Comparison of ENCODE assay signal across 19 cellular contexts in genomic region chr11:126173257-126173656, GRCh38. TPM values are rescaled to one million over a fixed set of nuclear protein-coding genes. Genes with fewer than 3 reads are reported as not detected.
DNase-seq lines count a peak whose midpoint lies in the region; ATAC-seq and TF ChIP-seq lines count a peak whose summit lies in the region.
"Had no signal": no experiment of that assay in that cellular context is flagged by ENCODE, and none has a peak within 500 bp of the region (broad histone marks: within the 10 kb centered on the region; RNA-seq: fewer than 3 reads in every experiment).

No MANE protein-coding gene starts in this region.

- CTCF ChIA-PET in activated CD8-positive, alpha-beta T cell treated with anti-CD3 and anti-CD28 coated beads for 36 hours (lab: Charles Lee): no interaction called here
- CTCF ChIA-PET in activated CD8-positive, alpha-beta T cell treated with anti-CD3 and anti-CD28 coated beads, Interleukin-2, amount 10 ng/mL, durations not matched to agents 7 days and 5 days (lab: Charles Lee): no interaction called here

- H3K27me3 Mint-ChIP-seq in activated CD8-positive, alpha-beta T cell treated with anti-CD3 and anti-CD28 coated beads for 36 hours: peaks cover 2% of the 10 kb centered on the region
- H3K27me3 Mint-ChIP-seq in activated CD8-positive, alpha-beta T cell treated with anti-CD3 and anti-CD28 coated beads, Interleukin-2, amount 10 ng/mL, durations not matched to agents 7 days and 5 days (ENCODE audit: low read depth): peaks cover 5% of the 10 kb centered on the region

- TF ChIP-seq CTCF in activated CD8-positive, alpha-beta T cell treated with anti-CD3 and anti-CD28 coated beads for 36 hours (IDR thresholded peaks at IDR 0.05): no peak

- no peak for ATAC-seq in activated CD8-positive, alpha-beta T cell treated with anti-CD3 and anti-CD28 coated beads for 36 hours
- ATAC-seq in activated CD8-positive, alpha-beta T cell treated with anti-CD3 and anti-CD28 coated beads, Interleukin-2, amount 10 ng/mL, durations not matched to agents 7 days and 5 days: no peak
- ATAC-seq: PC-3 had no signal

- no peak overlapping the region for H3K4me3 Mint-ChIP-seq in activated CD8-positive, alpha-beta T cell treated with anti-CD3 and anti-CD28 coated beads for 36 hours
- no peak overlapping the region for H3K4me3 Mint-ChIP-seq in activated CD8-positive, alpha-beta T cell treated with anti-CD3 and anti-CD28 coated beads, Interleukin-2, amount 10 ng/mL, durations not matched to agents 7 days and 5 days
- H3K4me3 Mint-ChIP-seq: CD4-positive, CD25-positive, alpha-beta regulatory T cell; T-helper 1 cell treated with Interleukin-12 subunit alpha and Interleukin-12 subunit beta and Interleukin-4 antibody, amounts not matched to agents 30 μg/mL and 1 μg/mL, for 36 hours had no signal

- intact Hi-C loops in activated CD8-positive, alpha-beta T cell treated with anti-CD3 and anti-CD28 coated beads for 36 hours (cut with micrococcal nuclease): no loop called here

- POLR2A ChIA-PET in activated CD8-positive, alpha-beta T cell treated with anti-CD3 and anti-CD28 coated beads for 36 hours (lab: Charles Lee): no interaction called here
- POLR2A ChIA-PET in activated CD8-positive, alpha-beta T cell treated with anti-CD3 and anti-CD28 coated beads, Interleukin-2, amount 10 ng/mL, durations not matched to agents 7 days and 5 days (lab: Charles Lee): no interaction called here

- no peaks in the 10 kb centered on the region for H3K36me3 Mint-ChIP-seq in activated CD8-positive, alpha-beta T cell treated with anti-CD3 and anti-CD28 coated beads for 36 hours (ENCODE audit: low read depth)
- H3K36me3 Mint-ChIP-seq in activated CD8-positive, alpha-beta T cell treated with anti-CD3 and anti-CD28 coated beads, Interleukin-2, amount 10 ng/mL, durations not matched to agents 7 days and 5 days (ENCODE audit: low read depth): no peaks in the 10 kb centered on the region
- H3K36me3 Mint-ChIP-seq: CD4-positive, CD25-positive, alpha-beta regulatory T cell had no signal

- H3K9me3 Mint-ChIP-seq in activated CD8-positive, alpha-beta T cell treated with anti-CD3 and anti-CD28 coated beads for 36 hours: no peaks in the 10 kb centered on the region
- H3K9me3 Mint-ChIP-seq in activated CD8-positive, alpha-beta T cell treated with anti-CD3 and anti-CD28 coated beads, Interleukin-2, amount 10 ng/mL, durations not matched to agents 7 days and 5 days (ENCODE audit: insufficient read depth): no peaks in the 10 kb centered on the region
- H3K9me3 Mint-ChIP-seq: T-helper 1 cell treated with Interleukin-12 subunit alpha and Interleukin-12 subunit beta and Interleukin-4 antibody, amounts not matched to agents 30 μg/mL and 1 μg/mL, for 36 hours had no signal

- DNase-seq in activated CD8-positive, alpha-beta T cell treated with anti-CD3 and anti-CD28 coated beads for 36 hours: peak; percentile 11
- no peak for DNase-seq in activated CD8-positive, alpha-beta T cell treated with anti-CD3 and anti-CD28 coated beads, Interleukin-2, amount 10 ng/mL, durations not matched to agents 7 days and 5 days
- DNase-seq in SW480 (ENCODE audit: low spot score) (peak; percentile 95), myocyte (ENCODE audit: low read depth) (peak; percentile 87), NCI-H1048 (lab: John Stamatoyannopoulos, UW) (no peak), DMS114 treated with DMSO at 0.1 percent for 48 hours (lab: John Stamatoyannopoulos, UW; ENCODE audit: unreplicated experiment) (no peak), DMS 273 (lab: John Stamatoyannopoulos, UW; ENCODE audit: unreplicated experiment) (no peak), LoVo (ENCODE audit: low spot score) (no peak)
- DNase-seq: CD4-positive, CD25-positive, alpha-beta regulatory T cell; COR-L47; EL; Karpas-422; MG63; NCI-H1105 treated with DMSO at 0.1 percent for 48 hours; NCI-H1694; NCI-H2227 treated with DMSO at 0.1 percent for 48 hours; NCI-H774; PC-3 had no signal

- no peak overlapping the region for H3K27ac Mint-ChIP-seq in activated CD8-positive, alpha-beta T cell treated with anti-CD3 and anti-CD28 coated beads for 36 hours
- H3K27ac Mint-ChIP-seq in activated CD8-positive, alpha-beta T cell treated with anti-CD3 and anti-CD28 coated beads, Interleukin-2, amount 10 ng/mL, durations not matched to agents 7 days and 5 days: no peak overlapping the region
- H3K27ac Mint-ChIP-seq: CD4-positive, CD25-positive, alpha-beta regulatory T cell; T-helper 1 cell treated with Interleukin-12 subunit alpha and Interleukin-12 subunit beta and Interleukin-4 antibody, amounts not matched to agents 30 μg/mL and 1 μg/mL, for 36 hours had no signal

- no peaks in the 10 kb centered on the region for H3K4me1 Mint-ChIP-seq in activated CD8-positive, alpha-beta T cell treated with anti-CD3 and anti-CD28 coated beads for 36 hours (ENCODE audit: low read depth)
- H3K4me1 Mint-ChIP-seq in activated CD8-positive, alpha-beta T cell treated with anti-CD3 and anti-CD28 coated beads, Interleukin-2, amount 10 ng/mL, durations not matched to agents 7 days and 5 days (ENCODE audit: low read depth): peaks cover 15% of the 10 kb centered on the region
- H3K4me1 Mint-ChIP-seq: CD4-positive, CD25-positive, alpha-beta regulatory T cell had no signal

RNA-seq across cellular contexts. Expression of gene RPUSD4, which starts 38.2 kb away (rescaled TPM):
- 10 to 100 TPM; 38.3 to 43.4 TPM for total RNA-seq in activated CD8-positive, alpha-beta T cell treated with anti-CD3 and anti-CD28 coated beads for 36 hours
- 10 to 100 TPM; 31.6 to 32.1 TPM for total RNA-seq in activated CD8-positive, alpha-beta T cell treated with anti-CD3 and anti-CD28 coated beads, Interleukin-2, amount 10 ng/mL, durations not matched to agents 7 days and 5 days
- 37.6 and 47.0 TPM in 2 replicates for total RNA-seq in myocyte
- polyA plus RNA-seq in myocyte (2012): 24.8 TPM

RNA-seq across cellular contexts. Expression of gene FAM118B, which starts 38.3 kb away (rescaled TPM):
- total RNA-seq in activated CD8-positive, alpha-beta T cell treated with anti-CD3 and anti-CD28 coated beads for 36 hours: 1 to 10 TPM; 8.9 to 9.5 TPM
- 10 to 100 TPM; 11.8 to 12.8 TPM for total RNA-seq in activated CD8-positive, alpha-beta T cell treated with anti-CD3 and anti-CD28 coated beads, Interleukin-2, amount 10 ng/mL, durations not matched to agents 7 days and 5 days
- total RNA-seq in myocyte: 33.8 and 34.2 TPM in 2 replicates
- polyA plus RNA-seq in myocyte (2012): 27.1 TPM

Comparison
In these comparisons a context has a peak if more than half of its experiments do, and no peak if none do; other contexts are left out.
1. DNase-seq: peak in activated CD8-positive, alpha-beta T cell treated with anti-CD3 and anti-CD28 coated beads for 36 hours (single experiment), SW480 (single experiment) and myocyte (single experiment); none in activated CD8-positive, alpha-beta T cell treated with anti-CD3 and anti-CD28 coated beads, Interleukin-2, amount 10 ng/mL, durations not matched to agents 7 days and 5 days (single experiment), NCI-H1048 (single experiment), DMS114 treated with DMSO at 0.1 percent for 48 hours (single experiment), DMS 273 (single experiment) and LoVo (single experiment).